In the genomic region with DNA sequence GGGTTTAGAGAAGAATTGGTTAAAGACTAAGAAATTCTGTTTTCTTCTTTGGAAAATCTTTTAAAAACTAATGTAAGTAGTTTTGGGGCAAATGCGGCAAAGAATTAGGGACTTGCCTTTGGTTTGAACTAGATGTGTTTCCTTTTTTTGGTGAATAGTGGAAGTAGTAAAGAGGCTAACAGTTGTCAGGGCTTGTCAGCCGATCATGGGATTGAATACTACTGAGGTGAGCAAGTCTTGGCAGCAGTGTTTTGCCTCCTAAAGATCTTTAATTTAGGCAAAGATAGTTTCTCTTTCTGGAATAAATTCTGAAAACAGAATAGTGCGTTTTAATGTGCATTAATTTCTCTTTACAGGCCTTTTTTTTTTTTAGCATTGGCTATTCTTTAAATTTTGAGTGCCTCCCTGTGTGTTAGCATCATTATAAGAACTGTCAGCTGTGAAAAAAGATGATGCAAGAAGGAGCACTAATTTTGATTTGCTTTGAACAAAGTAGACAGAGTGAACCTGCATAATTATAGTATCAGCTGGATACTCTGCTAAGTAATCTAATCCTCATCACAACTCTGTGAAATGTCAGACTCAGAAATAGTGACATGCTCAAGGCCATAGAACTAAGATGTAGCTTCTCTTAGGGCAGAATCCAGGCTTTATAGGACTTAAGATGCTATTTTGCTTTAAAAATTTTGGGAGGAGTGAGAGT, we compare ENCODE assay signal across 15 cellular contexts. TPM values are rescaled to one million over a fixed set of nuclear protein-coding genes. Genes with fewer than 3 reads are reported as not detected.
A peak's percentile ranks its signal among the peaks of the same experiment; 100 is the strongest.
DNase-seq lines count a peak whose midpoint lies in the region; ATAC-seq, FAIRE-seq and TF ChIP-seq lines count a peak whose summit lies in the region.
"Had no signal": no experiment of that assay in that cellular context is flagged by ENCODE, and none has a peak within 500 bp of the region (broad histone marks: within the 10 kb centered on the region; RNA-seq: fewer than 3 reads in every experiment).

No MANE protein-coding gene starts in this region.

- H3K4me3 Mint-ChIP-seq in stimulated activated memory B cell treated with anti-CD40 and anti-IgM and Interleukin-4, amounts not matched to agents 10 μg/mL and 1 μg/mL and 100 μg/mL, for 72 hours, result no peak overlapping the region
- H3K4me3 Mint-ChIP-seq: B cell; nephron progenitor cell; T-helper 2 cell treated with Interferon-gamma antibody and Interleukin-4, amounts not matched to agents 5 μg/mL and 100 μg/mL, for 36 hours had no signal

- H2AFZ ChIP-seq in OCI-LY3 (ENCODE audit: low read depth, low read length), result no peak overlapping the region

- FAIRE-seq in H54 (lab: Jason Lieb, UNC), result no peak
- FAIRE-seq: endometrium had no signal

- H3K4me2 ChIP-seq in OCI-LY3 (ENCODE audit: low read length), result peak overlapping the region; percentile 59

- H3K4me3 ChIP-seq in heart left ventricle (no peak overlapping the region), right cardiac atrium (ENCODE audit: low read length) (no peak overlapping the region), OCI-LY3 (ENCODE audit: low read length) (0 out of 2 replicates have a peak overlapping the region, but pooled peaks have one; percentile 14), esophagus squamous epithelium (no peak overlapping the region)

- no peaks in the 10 kb centered on the region for H3K9me3 Mint-ChIP-seq in stimulated activated memory B cell treated with anti-CD40 and anti-IgM and Interleukin-4, amounts not matched to agents 10 μg/mL and 1 μg/mL and 100 μg/mL, for 72 hours
- H3K9me3 Mint-ChIP-seq: T-helper 2 cell treated with Interferon-gamma antibody and Interleukin-4, amounts not matched to agents 5 μg/mL and 100 μg/mL, for 36 hours had no signal

- H3K27me3 ChIP-seq in heart left ventricle (no peaks in the 10 kb centered on the region), right cardiac atrium (ENCODE audit: control insufficient read depth, insufficient read depth) (no peaks in the 10 kb centered on the region), OCI-LY3 (ENCODE audit: low read depth, low read length) (no peaks in the 10 kb centered on the region), esophagus squamous epithelium (no peaks in the 10 kb centered on the region)

- H3K9me3 ChIP-seq in heart left ventricle, result no peaks in the 10 kb centered on the region
- H3K9me3 ChIP-seq in right cardiac atrium (ENCODE audit: control insufficient read depth, low read length), result no peaks in the 10 kb centered on the region
- no peaks in the 10 kb centered on the region for H3K9me3 ChIP-seq in OCI-LY3 (ENCODE audit: insufficient read depth, low read length)
- H3K9me3 ChIP-seq in esophagus squamous epithelium, result no peaks in the 10 kb centered on the region

- DNase-seq in heart left ventricle (no peak), right cardiac atrium (no peak), esophagus squamous epithelium (lab: John Stamatoyannopoulos, UW) (no peak), H54 (ENCODE audit: insufficient read length, low spot score) (no peak), GF-D8 (lab: John Stamatoyannopoulos, UW) (no peak)
- DNase-seq: activated CD4-positive, alpha-beta T cell treated with anti-CD3 and anti-CD28 coated beads, Interleukin-2, amount 50 U/mL, for 4 hours; activated naive CD4-positive, alpha-beta T cell; NCI-H2171; nephron progenitor cell had no signal

- no peak for TF ChIP-seq CTCF in heart left ventricle (IDR thresholded peaks at IDR 0.05)
- TF ChIP-seq CTCF in OCI-LY3 (IDR thresholded peaks at IDR 0.05; ENCODE audit: low read depth, low read length), result no peak
- TF ChIP-seq CTCF in esophagus squamous epithelium (IDR thresholded peaks at IDR 0.05), result no peak

- H3K27ac ChIP-seq in heart left ventricle (peak overlapping the region in 9 of 12 donors; percentile 12 to 62 (median 50)), right cardiac atrium (ENCODE audit: low read length) (no peak overlapping the region), OCI-LY3 (ENCODE audit: low read length) (peak overlapping the region; percentile 52), esophagus squamous epithelium (peak overlapping the region; percentile 8 to 67 (median 60))

- peaks cover 79% of the 10 kb centered on the region for H3K79me2 ChIP-seq in OCI-LY3 (ENCODE audit: low read length)

- TF ChIP-seq POLR2A in heart left ventricle (IDR thresholded peaks at IDR 0.05), result no peak
- TF ChIP-seq POLR2A in esophagus squamous epithelium (IDR thresholded peaks at IDR 0.05), result no peak
- no peak for TF ChIP-seq POLR2A in H54 (IDR thresholded peaks at IDR 0.05; ENCODE audit: low read depth, low read length)

- H3K4me1 ChIP-seq in heart left ventricle, result peaks cover 0 to 65% (median 34%) of the 10 kb centered on the region in 12 donors
- H3K4me1 ChIP-seq in right cardiac atrium (ENCODE audit: control insufficient read depth, insufficient read depth, low read length), result no peaks in the 10 kb centered on the region
- H3K4me1 ChIP-seq in OCI-LY3 (ENCODE audit: low read length), result peaks cover 34% of the 10 kb centered on the region
- peaks cover 4 to 86% (median 45%) of the 10 kb centered on the region in 3 donors for H3K4me1 ChIP-seq in esophagus squamous epithelium

- H3K36me3 Mint-ChIP-seq in stimulated activated memory B cell treated with anti-CD40 and anti-IgM and Interleukin-4, amounts not matched to agents 10 μg/mL and 1 μg/mL and 100 μg/mL, for 72 hours, result peaks cover 15% of the 10 kb centered on the region

- 76 to 85% (median 82%) methylated on average over 3 of the region's 3 CpGs for WGBS in heart left ventricle, 4 donors
- 82% methylated on average over 3 of the region's 3 CpGs for WGBS in right cardiac atrium
- WGBS in esophagus squamous epithelium, 2 donors, result 35 to 46% methylated on average over 3 of the region's 3 CpGs

- peaks cover 0 to 7% (median 3%) of the 10 kb centered on the region in 9 donors for H3K36me3 ChIP-seq in heart left ventricle
- peaks cover 3% of the 10 kb centered on the region for H3K36me3 ChIP-seq in OCI-LY3 (replicated peaks; ENCODE audit: low read depth, low read length)
- peaks cover 0 to 11% (median 0%) of the 10 kb centered on the region in 3 donors for H3K36me3 ChIP-seq in esophagus squamous epithelium

- H3K4me1 Mint-ChIP-seq in stimulated activated memory B cell treated with anti-CD40 and anti-IgM and Interleukin-4, amounts not matched to agents 10 μg/mL and 1 μg/mL and 100 μg/mL, for 72 hours, result peaks cover 35% of the 10 kb centered on the region
- H3K4me1 Mint-ChIP-seq: nephron progenitor cell had no signal

- peak overlapping the region; percentile 23 for H3K27ac Mint-ChIP-seq in stimulated activated memory B cell treated with anti-CD40 and anti-IgM and Interleukin-4, amounts not matched to agents 10 μg/mL and 1 μg/mL and 100 μg/mL, for 72 hours
- H3K27ac Mint-ChIP-seq: nephron progenitor cell; T-helper 2 cell treated with Interferon-gamma antibody and Interleukin-4, amounts not matched to agents 5 μg/mL and 100 μg/mL, for 36 hours had no signal

- ATAC-seq in heart left ventricle, result no peak
- ATAC-seq in right cardiac atrium, result no peak
- ATAC-seq in stimulated activated memory B cell treated with anti-CD40 and anti-IgM and Interleukin-4, amounts not matched to agents 10 μg/mL and 1 μg/mL and 100 μg/mL, for 72 hours, result no peak
- no peak for ATAC-seq in GM19452 (IDR thresholded peaks at IDR 0.05; ENCODE audit: unreplicated experiment)

- intact Hi-C loops in heart left ventricle (cut with DNase I), result no loop called here
- intact Hi-C loops in right cardiac atrium (cut with DNase I), result no loop called here
- intact Hi-C loops in esophagus squamous epithelium (cut with DNase I), result no loop called here

- no peak overlapping the region for H3K9ac ChIP-seq in OCI-LY3 (ENCODE audit: low read length)

- H3K27me3 Mint-ChIP-seq in stimulated activated memory B cell treated with anti-CD40 and anti-IgM and Interleukin-4, amounts not matched to agents 10 μg/mL and 1 μg/mL and 100 μg/mL, for 72 hours, result no peaks in the 10 kb centered on the region
- H3K27me3 Mint-ChIP-seq: B cell had no signal

- peaks cover 55% of the 10 kb centered on the region for H4K20me1 ChIP-seq in OCI-LY3 (ENCODE audit: insufficient read depth, low read length)

RNA-seq across cellular contexts. Expression of gene FBXO34, which starts 31.7 kb away (rescaled TPM):
- total RNA-seq in heart left ventricle (10 to 100 TPM; 17.1 to 33.4 (median 21.1) TPM), right cardiac atrium (10 to 100 TPM; 21.6 to 30.0 (median 25.3) TPM), esophagus squamous epithelium (10 to 100 TPM; 33.3 to 43.1 (median 34.5) TPM)
- polyA plus RNA-seq in heart left ventricle (10 to 100 TPM in 1 of 2 donors, 1 to 10 TPM in 1; 8.0 to 23.6 TPM), right cardiac atrium (10.2 TPM)
